Comparison of ENCODE assay signal across 9 cellular contexts in the genomic region with DNA sequence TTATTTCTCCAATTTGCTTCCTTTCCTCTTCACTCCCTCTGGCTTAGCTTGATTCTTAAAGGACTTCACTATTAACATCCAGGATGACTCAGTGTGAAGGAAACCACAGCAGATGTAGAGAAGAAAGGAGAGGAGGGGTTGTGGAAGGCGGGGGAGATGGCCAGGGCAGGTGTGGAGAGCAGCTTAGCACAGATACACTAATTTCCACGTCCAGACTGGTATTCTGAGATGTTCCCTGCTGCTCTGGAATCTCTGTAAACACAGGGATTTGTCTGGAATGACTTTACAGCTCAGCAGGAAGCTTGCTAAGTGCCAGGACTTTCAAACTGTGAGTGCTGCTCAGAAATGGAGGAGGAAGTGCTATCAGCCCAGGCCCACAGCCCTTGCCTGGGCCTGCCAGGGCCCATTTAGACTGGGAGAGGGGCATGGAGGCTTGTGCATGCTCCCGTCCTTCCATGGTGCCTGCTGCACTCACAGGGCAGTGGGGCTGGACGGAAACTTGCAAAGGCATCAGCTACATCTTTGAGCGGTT.
A peak's percentile ranks its signal among the peaks of the same experiment; 100 is the strongest.
DNase-seq lines count a peak whose midpoint lies in the region; ATAC-seq and TF ChIP-seq lines count a peak whose summit lies in the region.
"Had no signal": no experiment of that assay in that cellular context is flagged by ENCODE, and none has a peak within 500 bp of the region (broad histone marks: within the 10 kb centered on the region; RNA-seq: fewer than 3 reads in every experiment).

No MANE protein-coding gene starts in this region.

- peak overlapping the region; percentile 67 for H3K27ac ChIP-seq in HCT116 (ENCODE audit: low read depth, low read length)
- H3K27ac ChIP-seq in epithelial cell of prostate = peak overlapping the region; percentile 15
- no peak overlapping the region for H3K27ac ChIP-seq in prostate gland

- H3K4me3 ChIP-seq in HCT116 (replicated peaks in 1 of 2; ENCODE audit: low read depth in 1 of 2, low read length in 2 of 2) (peak overlapping the region in 1 of 2 experiments; percentile 8; a peak in 1 of 4 replicates), prostate gland (no peak overlapping the region)

- peak overlapping the region; percentile 53 for H3K4me2 ChIP-seq in HCT116 (ENCODE audit: low read length)

- H3K27me3 ChIP-seq in HCT116 (ENCODE audit: insufficient read depth, low read length) = no peaks in the 10 kb centered on the region
- no peaks in the 10 kb centered on the region for H3K27me3 ChIP-seq in prostate gland (replicated peaks; ENCODE audit: insufficient read depth)

- ATAC-seq in HCT116 (peak; percentile 93), HG03520 (IDR thresholded peaks at IDR 0.05; ENCODE audit: unreplicated experiment) (no peak), GM18873 (IDR thresholded peaks at IDR 0.05; ENCODE audit: low FRiP score, unreplicated experiment) (no peak)

- peaks cover 21 to 23% of the 10 kb centered on the region in 2 experiments for H3K4me1 ChIP-seq in HCT116 (ENCODE audit: control insufficient read depth in 1 of 2, insufficient read depth in 2 of 2, low read length in 2 of 2)
- H3K4me1 ChIP-seq in prostate gland (replicated peaks) = no peaks in the 10 kb centered on the region

- H4K20me1 ChIP-seq in HCT116 (ENCODE audit: insufficient read depth) = no peaks in the 10 kb centered on the region

- H3K9me3 ChIP-seq in HCT116 (ENCODE audit: control insufficient read depth in 1 of 2, insufficient read depth in 1 of 2, low read depth in 1 of 2, low read length in 2 of 2) (no peaks in the 10 kb centered on the region), prostate gland (no peaks in the 10 kb centered on the region)

- RAD21 ChIA-PET in HCT116 (lab: Charles Lee; ENCODE audit: low non-redundant PET in 1 of 2, low total read pairs in 2 of 2, uncharacterized antibody in 2 of 2, unreplicated experiment in 2 of 2) = no interaction called here

- no TSS peak for BruUV-seq in HCT116 (replicated peaks; lab: Mats Ljungman, UMichigan)

- intact Hi-C loops in HCT116 (cut with micrococcal nuclease) (no loop called here), prostate gland (cut with DNase I) (no loop called here)

- TF ChIP-seq POLR2A in HCT116 (IDR thresholded peaks at IDR 0.05; ENCODE audit: borderline replicate concordance, extremely low read depth, insufficient read depth, insufficient read length) (no peak), prostate gland (IDR thresholded peaks at IDR 0.05) (no peak)

- H3K79me2 ChIP-seq in HCT116 (ENCODE audit: insufficient read depth, low read length) = no peaks in the 10 kb centered on the region

- H3K9me2 ChIP-seq in HCT116 (ENCODE audit: insufficient read depth) = no peaks in the 10 kb centered on the region

- POLR2A ChIA-PET in HCT116 (lab: Charles Lee) = no interaction called here

- WGBS in prostate gland = 35% methylated on average over 5 of the region's 5 CpGs

- H3K9ac ChIP-seq in HCT116 (ENCODE audit: low read length) = no peak overlapping the region

- TF ChIP-seq RAD21 in HCT116 (IDR thresholded peaks at IDR 0.05; ENCODE audit: low read depth) = no peak

- DNase-seq in HCT116 (ENCODE audit: low read depth, low spot score) (peak; percentile 39), NCI-H345 treated with DMSO at 0.1 percent for 48 hours (lab: John Stamatoyannopoulos, UW; ENCODE audit: unreplicated experiment) (peak; percentile 76), epithelial cell of prostate (ENCODE audit: low read depth, low spot score) (peak; percentile 5), retina (peak; percentile 27), prostate gland (ENCODE audit: low spot score) (no peak)
- DNase-seq: naive B cell; NK-92 treated with Interleukin-12 subunit alpha and Interleukin-12 subunit beta, amount 100 ng/mL, for 24 hours had no signal

- TF ChIP-seq CTCF in HCT116 (IDR thresholded peaks at IDR 0.05 in 2 of 3, conservative IDR thresholded peaks at IDR 0.05 in 1 of 3; ENCODE audit: borderline replicate concordance in 1 of 3, insufficient read depth in 1 of 3, low read depth in 2 of 3, low read length in 2 of 3) = no peak
- TF ChIP-seq CTCF in prostate gland (IDR thresholded peaks at IDR 0.05) = no peak

- H3K36me3 ChIP-seq in HCT116 (ENCODE audit: control insufficient read depth in 1 of 2, insufficient read depth in 2 of 2, low read length in 2 of 2) = no peaks in the 10 kb centered on the region
- H3K36me3 ChIP-seq in prostate gland = no peaks in the 10 kb centered on the region

- H2AFZ ChIP-seq in HCT116 (ENCODE audit: low read depth, low read length, poor library complexity, severe bottlenecking) = no peak overlapping the region

- CTCF ChIA-PET in HCT116 (lab: Charles Lee) = interaction anchor here (1.0 to 2.0 kb wide), 3 partner anchors 30 to 60 kb away, joined by 3 to 8 read pairs (median 3); no protein-coding TSS in a partner anchor

TF ChIP-seq in HCT116, 20 proteins besides CTCF, POLR2A, EP300 and RAD21:
- no peak for TF ChIP-seq EZH2 (IDR thresholded peaks at IDR 0.05)
- TF ChIP-seq, protein P1, sequence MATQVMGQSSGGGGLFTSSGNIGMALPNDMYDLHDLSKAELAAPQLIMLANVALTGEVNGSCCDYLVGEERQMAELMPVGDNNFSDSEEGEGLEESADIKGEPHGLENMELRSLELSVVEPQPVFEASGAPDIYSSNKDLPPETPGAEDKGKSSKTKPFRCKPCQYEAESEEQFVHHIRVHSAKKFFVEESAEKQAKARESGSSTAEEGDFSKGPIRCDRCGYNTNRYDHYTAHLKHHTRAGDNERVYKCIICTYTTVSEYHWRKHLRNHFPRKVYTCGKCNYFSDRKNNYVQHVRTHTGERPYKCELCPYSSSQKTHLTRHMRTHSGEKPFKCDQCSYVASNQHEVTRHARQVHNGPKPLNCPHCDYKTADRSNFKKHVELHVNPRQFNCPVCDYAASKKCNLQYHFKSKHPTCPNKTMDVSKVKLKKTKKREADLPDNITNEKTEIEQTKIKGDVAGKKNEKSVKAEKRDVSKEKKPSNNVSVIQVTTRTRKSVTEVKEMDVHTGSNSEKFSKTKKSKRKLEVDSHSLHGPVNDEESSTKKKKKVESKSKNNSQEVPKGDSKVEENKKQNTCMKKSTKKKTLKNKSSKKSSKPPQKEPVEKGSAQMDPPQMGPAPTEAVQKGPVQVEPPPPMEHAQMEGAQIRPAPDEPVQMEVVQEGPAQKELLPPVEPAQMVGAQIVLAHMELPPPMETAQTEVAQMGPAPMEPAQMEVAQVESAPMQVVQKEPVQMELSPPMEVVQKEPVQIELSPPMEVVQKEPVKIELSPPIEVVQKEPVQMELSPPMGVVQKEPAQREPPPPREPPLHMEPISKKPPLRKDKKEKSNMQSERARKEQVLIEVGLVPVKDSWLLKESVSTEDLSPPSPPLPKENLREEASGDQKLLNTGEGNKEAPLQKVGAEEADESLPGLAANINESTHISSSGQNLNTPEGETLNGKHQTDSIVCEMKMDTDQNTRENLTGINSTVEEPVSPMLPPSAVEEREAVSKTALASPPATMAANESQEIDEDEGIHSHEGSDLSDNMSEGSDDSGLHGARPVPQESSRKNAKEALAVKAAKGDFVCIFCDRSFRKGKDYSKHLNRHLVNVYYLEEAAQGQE (IDR thresholded peaks at IDR 0.05; ENCODE audit: low read depth) = no peak
- no peak for TF ChIP-seq ELF1 (IDR thresholded peaks at IDR 0.05; ENCODE audit: borderline replicate concordance, low read depth)
- TF ChIP-seq ZFX (IDR thresholded peaks at IDR 0.05) = no peak
- no peak for TF ChIP-seq CBX3 (IDR thresholded peaks at IDR 0.05; ENCODE audit: low read depth)
- TF ChIP-seq CEBPB (IDR thresholded peaks at IDR 0.05; ENCODE audit: low read depth) = no peak
- peak; percentile 49 for TF ChIP-seq TCF7L2 (IDR thresholded peaks at IDR 0.05; ENCODE audit: borderline replicate concordance, extremely low read depth, insufficient read depth, insufficient read length)
- peak; percentile 12; the same call in 1 of the 2 replicates for TF ChIP-seq SP1 (IDR thresholded peaks at IDR 0.05; ENCODE audit: low read depth)

Comparison
In these comparisons a context has a peak if more than half of its experiments do, and no peak if none do; other contexts are left out.
1. H3K27ac ChIP-seq: peak in HCT116 (single experiment) and epithelial cell of prostate (single experiment); none in prostate gland (0 of 2).